8 cellular contexts compared by ENCODE assay signal in the genomic region with DNA sequence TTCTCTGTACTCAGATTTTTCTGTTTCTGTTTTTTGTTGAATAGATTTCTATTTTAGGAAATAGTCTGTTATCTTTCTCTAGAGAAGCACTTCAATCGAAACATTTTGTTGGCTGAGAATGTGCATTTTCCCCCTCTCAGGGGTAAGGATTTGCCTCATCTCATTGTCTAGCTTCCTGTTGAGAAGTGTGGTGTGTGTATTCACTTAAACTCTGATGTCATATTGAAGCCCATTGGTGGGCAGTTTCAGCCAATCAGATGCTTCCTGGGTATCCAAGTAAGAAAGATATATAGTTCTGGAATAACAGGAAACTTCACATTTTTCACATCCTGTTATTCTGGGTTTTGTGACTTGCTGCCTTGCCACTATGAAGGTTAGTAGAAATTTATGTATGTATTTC.
DNase-seq lines count a peak whose midpoint lies in the region; ATAC-seq and TF ChIP-seq lines count a peak whose summit lies in the region.

No MANE protein-coding gene starts in this region.

- DNase-seq in DMS 273 (lab: John Stamatoyannopoulos, UW; ENCODE audit: unreplicated experiment) (peak; percentile 34), DMS 273 treated with DMSO at 0.1 percent for 48 hours (lab: John Stamatoyannopoulos, UW) (no peak), astrocyte of the cerebellum (ENCODE audit: low read depth) (peak; percentile 79), kidney tubule cell (ENCODE audit: low spot score) (peak; percentile 61), mucosa of descending colon (no peak), DMS79 treated with DMSO at 0.1 percent for 48 hours (lab: John Stamatoyannopoulos, UW) (no peak)

- intact Hi-C loops in mucosa of descending colon (cut with DNase I, micrococcal nuclease): no loop called here

- H3K4me3 ChIP-seq in astrocyte of the cerebellum (ENCODE audit: low read depth, low read length) (no peak overlapping the region), mucosa of descending colon (no peak overlapping the region)

- peaks cover 10% of the 10 kb centered on the region for H3K4me1 ChIP-seq in mucosa of descending colon (ENCODE audit: low read depth)

- peak; percentile 70 for ATAC-seq in GM21737 (IDR thresholded peaks at IDR 0.05; ENCODE audit: unreplicated experiment)
- ATAC-seq in mucosa of descending colon: no peak

- no peak for TF ChIP-seq CTCF in astrocyte of the cerebellum (IDR thresholded peaks at IDR 0.05; ENCODE audit: low read depth, low read length, missing control alignments)
- no peak for TF ChIP-seq CTCF in mucosa of descending colon (IDR thresholded peaks at IDR 0.05)

- in situ Hi-C loops in astrocyte of the cerebellum (cut with HindIII; ENCODE audit: low sequenced_read_pairs): no loop called here

- no peaks in the 10 kb centered on the region for H3K9me3 ChIP-seq in mucosa of descending colon

- peak; percentile 30 for TF ChIP-seq EP300 in Ishikawa (IDR thresholded peaks at IDR 0.05; ENCODE audit: borderline replicate concordance)

- no peak for TF ChIP-seq RAD21 in Ishikawa (IDR thresholded peaks at IDR 0.05; ENCODE audit: low read depth)

- H3K36me3 ChIP-seq in mucosa of descending colon (ENCODE audit: low read depth): no peaks in the 10 kb centered on the region

TF ChIP-seq in Ishikawa, 13 proteins besides CTCF, POLR2A, EP300 and RAD21:
- TF ChIP-seq TEAD4 (IDR thresholded peaks at IDR 0.05): peak; percentile 64
- TF ChIP-seq EGR1 (IDR thresholded peaks at IDR 0.05): no peak

Comparison
In these comparisons a context has a peak if more than half of its experiments do, and no peak if none do; other contexts are left out.
1. DNase-seq: peak in DMS 273 (single experiment), astrocyte of the cerebellum (single experiment) and kidney tubule cell (single experiment); none in DMS 273 treated with DMSO at 0.1 percent for 48 hours (single experiment), mucosa of descending colon (0 of 3) and DMS79 treated with DMSO at 0.1 percent for 48 hours (single experiment).